ENCODE assay signal across 16 cellular contexts in the genomic region with DNA sequence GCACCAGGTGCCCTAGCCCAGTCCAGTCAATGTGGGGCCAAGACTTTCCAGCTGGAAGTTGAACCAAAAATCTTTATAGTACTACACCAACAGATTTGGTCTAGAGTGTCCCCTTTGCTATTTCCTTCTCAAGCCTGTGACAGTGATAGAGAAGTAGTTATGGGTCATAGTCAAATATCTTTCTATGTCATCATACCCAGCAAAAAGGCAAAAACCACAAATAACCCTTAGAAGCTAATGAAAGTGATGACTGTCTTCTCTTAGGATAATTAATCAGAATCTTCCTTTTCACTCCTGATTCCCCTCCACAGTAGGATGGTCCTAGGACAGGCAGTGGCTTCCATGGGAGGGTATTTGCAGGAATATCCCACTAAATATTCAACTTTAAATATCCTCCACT.
"Had no signal": no experiment of that assay in that cellular context is flagged by ENCODE, and none has a peak within 500 bp of the region (broad histone marks: within the 10 kb centered on the region; RNA-seq: fewer than 3 reads in every experiment).

No MANE protein-coding gene starts in this region.

- H3K27ac ChIP-seq: foreskin keratinocyte, ovary had no signal

- H3K9me3 ChIP-seq: esophagus squamous epithelium, ovary had no signal

- H3K36me3 ChIP-seq: esophagus squamous epithelium, ovary, WERI-Rb-1 had no signal

- H3K4me1 ChIP-seq: foreskin keratinocyte had no signal

- H3K4me3 ChIP-seq: coronary artery, esophagus squamous epithelium, ovary had no signal

- H3K27me3 ChIP-seq: esophagus squamous epithelium, foreskin keratinocyte, ovary had no signal

- DNase-seq: activated CD4-positive, alpha-beta memory T cell treated with anti-CD3 and anti-CD28 coated beads for 36 hours; activated CD4-positive, alpha-beta T cell treated with anti-CD3 and anti-CD28 coated beads for 36 hours; activated naive CD4-positive, alpha-beta T cell treated with anti-CD3 and anti-CD28 coated beads, Interleukin-2, amount 50 U/mL, for 16 hours; activated T-cell treated with anti-CD3 and anti-CD28 coated beads, Interleukin-2, amount 50 U/mL, for 24 hours; central memory CD4-positive, alpha-beta T cell; effector CD4-positive, alpha-beta T cell; esophagus squamous epithelium; immature natural killer cell; mesendoderm; nephron progenitor cell; ovary; T-helper 17 cell; trophoblast cell; WERI-Rb-1 had no signal
